In genomic region chrX:47361538-47362511, GRCh38 we compare ENCODE assay signal across 9 cellular contexts. TPM values are rescaled to one million over a fixed set of nuclear protein-coding genes. Genes with fewer than 3 reads are reported as not detected.
DNase-seq lines count a peak whose midpoint lies in the region; ATAC-seq and TF ChIP-seq lines count a peak whose summit lies in the region.
"Had no signal": no experiment of that assay in that cellular context is flagged by ENCODE, and none has a peak within 500 bp of the region (broad histone marks: within the 10 kb centered on the region; RNA-seq: fewer than 3 reads in every experiment).

No MANE protein-coding gene starts in this region.

- DNase-seq in DMS 273 treated with DMSO at 0.1 percent for 48 hours (lab: John Stamatoyannopoulos, UW) (peak; percentile 100), NCI-H524 (lab: John Stamatoyannopoulos, UW) (peak; percentile 95 to 98), amygdala (lab: John Stamatoyannopoulos, UW) (peak in 55 of 56 donors; percentile 1 to 91 (median 75)), cardiac muscle cell (ENCODE audit: low read depth in 1 of 2, low spot score in 1 of 2) (peak; percentile 92 to 97), non-pigmented ciliary epithelial cell (ENCODE audit: low read depth) (peak; percentile 94), KG1 (lab: John Stamatoyannopoulos, UW) (no peak)

- no peaks in the 10 kb centered on the region for H3K9me3 ChIP-seq in cardiac muscle cell (ENCODE audit: low read depth)

- peak overlapping the region; percentile 45 for H3K4me3 ChIP-seq in cardiac muscle cell

- H3K27ac ChIP-seq in cardiac muscle cell: peak overlapping the region; percentile 89

- H3K4me1 ChIP-seq in cardiac muscle cell (ENCODE audit: low read depth): no peaks in the 10 kb centered on the region

- no peaks in the 10 kb centered on the region for H3K27me3 ChIP-seq in cardiac muscle cell

- TF ChIP-seq CTCF in cardiac muscle cell (IDR thresholded peaks at IDR 0.05; ENCODE audit: low read depth, low read length): peak; percentile 7

- ATAC-seq in GM19351 (IDR thresholded peaks at IDR 0.05; ENCODE audit: unreplicated experiment) (peak; percentile 80), HG03342 (IDR thresholded peaks at IDR 0.05; ENCODE audit: unreplicated experiment) (peak; percentile 85)

- no peaks in the 10 kb centered on the region for H3K36me3 ChIP-seq in cardiac muscle cell

RNA-seq across cellular contexts. Expression of gene ZNF157, which starts 8.6 kb away (rescaled TPM):
- total RNA-seq in cardiac muscle cell: 0.12 and 0.49 TPM in 2 replicates
- 1.00 TPM in 1 of 2 replicates, not detected in the other for polyA plus RNA-seq in cardiac muscle cell
- polyA plus RNA-seq: adipose tissue had no signal
